9 cellular contexts compared by ENCODE assay signal in genomic region chr20:2840967-2841531, GRCh38. TPM values are rescaled to one million over a fixed set of nuclear protein-coding genes. Genes with fewer than 3 reads are reported as not detected.
DNase-seq lines count a peak whose midpoint lies in the region; ATAC-seq, FAIRE-seq and TF ChIP-seq lines count a peak whose summit lies in the region.
"Had no signal": no experiment of that assay in that cellular context is flagged by ENCODE, and none has a peak within 500 bp of the region (broad histone marks: within the 10 kb centered on the region; RNA-seq: fewer than 3 reads in every experiment).

No MANE protein-coding gene starts in this region.

- H3K9ac ChIP-seq in BLaER1 treated with 17β-estradiol and CSF1 and Interleukin-3, amounts not matched to agents 10 nM and 100 nM: peak overlapping the region; percentile 76 to 93 (median 88)
- H3K9ac ChIP-seq in GM12878 (ENCODE audit: control insufficient read depth, insufficient read depth, low read length): peak overlapping the region; percentile 82

- H3K79me2 ChIP-seq in GM12878 (ENCODE audit: control insufficient read depth, insufficient read depth, low read length): peaks cover 6% of the 10 kb centered on the region; the same call in 1 of the 2 replicates

- peaks cover 0 to 9% (median 0%) of the 10 kb centered on the region in 11 experiments; a peak in 4 of 22 replicates for H4K20me1 ChIP-seq in BLaER1 treated with 17β-estradiol and CSF1 and Interleukin-3, amounts not matched to agents 10 nM and 100 nM
- no peaks in the 10 kb centered on the region for H4K20me1 ChIP-seq in GM12878 (ENCODE audit: control insufficient read depth, insufficient read depth)

- RAD21 ChIA-PET in GM12878 (lab: Charles Lee; ENCODE audit: unreplicated experiment): no interaction called here

- SMC1A ChIA-PET in GM12878 (lab: Charles Lee; ENCODE audit: uncharacterized antibody, unreplicated experiment): no interaction called here

- H3K4me2 ChIP-seq in BLaER1 treated with 17β-estradiol and CSF1 and Interleukin-3, amounts not matched to agents 10 nM and 100 nM: peak overlapping the region; percentile 79 to 94 (median 91)
- peak overlapping the region; percentile 68 for H3K4me2 ChIP-seq in GM12878 (ENCODE audit: control insufficient read depth, insufficient read depth)

- 11% methylated on average over 32 of the region's 33 CpGs for WGBS in GM12878 (ENCODE audit: insufficient coverage, insufficient replicate concordance, low lambda C conversion rate, missing lambda C conversion rate)
- no CpG with 5 or more reads among the region's 33 CpGs for WGBS in iPS DF 6.9 (ENCODE audit: insufficient coverage, insufficient read length)

- peaks cover 39 to 48% (median 42%) of the 10 kb centered on the region in 10 experiments for H3K4me1 ChIP-seq in BLaER1 treated with 17β-estradiol and CSF1 and Interleukin-3, amounts not matched to agents 10 nM and 100 nM
- peaks cover 14% of the 10 kb centered on the region for H3K4me1 ChIP-seq in GM12878 (ENCODE audit: control insufficient read depth, insufficient read depth, low read length)
- H3K4me1 ChIP-seq in iPS DF 6.9 (ENCODE audit: control insufficient read depth, insufficient read depth, low read length): peaks cover 3% of the 10 kb centered on the region; the same call in 1 of the 2 replicates

- H3K9me3 ChIP-seq in BLaER1 treated with 17β-estradiol and CSF1 and Interleukin-3, amounts not matched to agents 10 nM and 100 nM (replicated peaks in 1 of 11): no peaks in the 10 kb centered on the region
- no peaks in the 10 kb centered on the region for H3K9me3 ChIP-seq in GM12878 (replicated peaks; ENCODE audit: control insufficient read depth, insufficient read depth, low read length)
- H3K9me3 ChIP-seq in iPS DF 6.9 (ENCODE audit: control insufficient read depth, insufficient read depth, low read length): no peaks in the 10 kb centered on the region

- CTCF ChIA-PET in GM12878 (lab: Yijun Ruan, JAX): interaction anchor here (0.7 kb wide), 1 partner anchor 271 kb away, joined by 3 read pairs; no protein-coding TSS in a partner anchor

- in situ Hi-C loops in GM12878 (cut with MboI): no loop called here

- TSS peak; percentile 81 for BruUV-seq in GM12878 (replicated peaks; lab: Mats Ljungman, UMichigan)

- H3K36me3 ChIP-seq in BLaER1 treated with 17β-estradiol and CSF1 and Interleukin-3, amounts not matched to agents 10 nM and 100 nM: peaks cover 0 to 13% (median 0%) of the 10 kb centered on the region in 11 experiments; a peak in 2 of 22 replicates
- H3K36me3 ChIP-seq in GM12878 (ENCODE audit: control insufficient read depth in 2 of 2, insufficient read depth in 2 of 2, low read length in 1 of 2): no peaks in the 10 kb centered on the region
- peaks cover 5% of the 10 kb centered on the region; the same call in 1 of the 2 replicates for H3K36me3 ChIP-seq in iPS DF 6.9 (ENCODE audit: control insufficient read depth, insufficient read depth, low read length)

- ATAC-seq in GM18873 (IDR thresholded peaks at IDR 0.05; ENCODE audit: low FRiP score, unreplicated experiment) (peak; percentile 27), HG03095 (IDR thresholded peaks at IDR 0.05; ENCODE audit: unreplicated experiment) (peak; percentile 18), GM12878 (peak; percentile 59)

- no peak for TF ChIP-seq EP300 in GM12878 (IDR thresholded peaks at IDR 0.05; ENCODE audit: borderline replicate concordance in 1 of 2, control insufficient read depth in 1 of 2, low read depth in 2 of 2, low read length in 2 of 2)

- H3K27me3 ChIP-seq in BLaER1 treated with 17β-estradiol and CSF1 and Interleukin-3, amounts not matched to agents 10 nM and 100 nM: no peaks in the 10 kb centered on the region
- H3K27me3 ChIP-seq in GM12878 (replicated peaks in 1 of 2; ENCODE audit: control insufficient read depth in 2 of 2, insufficient read depth in 2 of 2, low read length in 1 of 2) (no peaks in the 10 kb centered on the region), iPS DF 6.9 (ENCODE audit: control insufficient read depth, insufficient read depth, low read length) (no peaks in the 10 kb centered on the region; the same call in 1 of the 2 replicates)

- TF ChIP-seq POLR2A in GM12878 (IDR thresholded peaks at IDR 0.05; ENCODE audit: low read depth, low read length): no peak

- FAIRE-seq in GM12878 (lab: Jason Lieb, UNC): no peak

- H2AFZ ChIP-seq in GM12878 (ENCODE audit: control insufficient read depth, low read depth, low read length): peak overlapping the region; percentile 98

- TF ChIP-seq CTCF in GM12878 (IDR thresholded peaks at IDR 0.05 in 2 of 3, conservative IDR thresholded peaks at IDR 0.05 in 1 of 3; ENCODE audit: control insufficient read depth in 2 of 3, extremely low read depth in 1 of 3, insufficient read depth in 1 of 3, low read depth in 3 of 3, low read length in 3 of 3) (no peak), retinal pigment epithelial cell (conservative IDR thresholded peaks at IDR 0.05; ENCODE audit: low read depth, low read length) (no peak)

- H3K4me3 ChIP-seq in BLaER1 treated with 17β-estradiol and CSF1 and Interleukin-3, amounts not matched to agents 10 nM and 100 nM: peak overlapping the region; percentile 70 to 89 (median 80)
- H3K4me3 ChIP-seq in GM12878: peak overlapping the region; percentile 99
- peak overlapping the region; percentile 80; the same call in 1 of the 2 replicates for H3K4me3 ChIP-seq in iPS DF 6.9 (ENCODE audit: low read length)
- H3K4me3 ChIP-seq in retinal pigment epithelial cell (ENCODE audit: low read length): peak overlapping the region; percentile 86

- intact Hi-C loops in GM12878 (cut with micrococcal nuclease; ENCODE audit: unreplicated experiment): loop anchor here (5.0 kb wide), 1 partner anchor 71 kb away; no protein-coding TSS in a partner anchor

- DNase-seq in RPMI8226: peak; percentile 44
- DNase-seq in GM12878 (ENCODE audit: low read depth, low spot score): no peak
- DNase-seq in iPS DF 6.9 (ENCODE audit: low read depth, low spot score): no peak
- no peak for DNase-seq in retinal pigment epithelial cell (ENCODE audit: low read depth)
- no peak for DNase-seq in NCI-H2029 (lab: John Stamatoyannopoulos, UW)

- no peak for TF ChIP-seq RAD21 in GM12878 (IDR thresholded peaks at IDR 0.05; ENCODE audit: insufficient read depth, low read depth, low read length)

- POLR2A ChIA-PET in GM12878 (lab: Charles Lee): interaction anchor here (0.6 to 1.3 kb wide), 4 partner anchors 30 to 189 kb away, joined by 3 to 4 read pairs (median 4); partner anchors contain the start of gene PTPRA

- H3K27ac ChIP-seq in BLaER1 treated with 17β-estradiol and CSF1 and Interleukin-3, amounts not matched to agents 10 nM and 100 nM: peak overlapping the region; percentile 40 to 98 (median 93); a peak in 21 of 22 replicates
- H3K27ac ChIP-seq in GM12878 (ENCODE audit: control insufficient read depth, insufficient read depth): peak overlapping the region; percentile 64
- no peak overlapping the region for H3K27ac ChIP-seq in iPS DF 6.9 (ENCODE audit: low read length)

RNA-seq across cellular contexts. Expression of gene VPS16, which starts 0.5 kb away (rescaled TPM):
- 24.4 and 24.7 TPM in 2 replicates for total RNA-seq in GM12878 (2013; cell fraction: nucleolus; rRNA removed)
- 26.6 and 27.2 TPM in 2 replicates for total RNA-seq in GM12878 (2014; rRNA removed)
- 16.1 and 16.8 TPM in 2 replicates for total RNA-seq in GM12878 (2014; rRNA removed; fragmentation: Illumina TruSeq; extraction: Trizol)
- total RNA-seq in GM12878 (2021): 35.9 and 37.5 TPM in 2 replicates
- polyA plus RNA-seq in GM12878 (2011; ENCODE audit: low read depth): 15.1 TPM
- 15.6 and 29.9 TPM in 2 replicates for polyA plus RNA-seq in GM12878 (2011; rRNA removed)
- 32.6 and 42.1 TPM in 2 replicates for polyA plus RNA-seq in GM12878 (2011; cell fraction: cytosol; rRNA removed)
- 161 and 180 TPM in 2 replicates for polyA plus RNA-seq in GM12878 (2011; cell fraction: nucleus; rRNA removed)
- polyA plus RNA-seq in GM12878 (2012): 22.8 and 23.0 TPM in 2 replicates
- 9.5 and 18.1 TPM in 2 replicates for polyA plus RNA-seq in GM12878 (2014; fragmentation: Illumina TruSeq; extraction: Trizol)
- 10 to 100 TPM in 1 of 2 experiments, 1 to 10 TPM in 1; 8.4 to 19.4 TPM for polyA plus RNA-seq in GM12878 (2014; fragmentation: Nextera tagmentation; extraction: Ambion mirVana)
- 31.8 and 34.3 TPM in 2 replicates for polyA plus RNA-seq in GM12878 (2014; rRNA removed)
- 10 to 100 TPM; 26.3 to 26.5 TPM for polyA plus RNA-seq in GM12878 (2016; fragmentation: Nextera tagmentation; extraction: Ambion mirVana)
- polyA minus RNA-seq in GM12878 (2011; rRNA and poly(A)+ RNA removed): 31.6 and 44.2 TPM in 2 replicates
- polyA minus RNA-seq in GM12878 (2011; cell fraction: cytosol; rRNA and poly(A)+ RNA removed): 14.2 and 15.5 TPM in 2 replicates
- polyA minus RNA-seq in GM12878 (2011; cell fraction: nucleus; rRNA and poly(A)+ RNA removed): 34.2 and 39.6 TPM in 2 replicates

RNA-seq across cellular contexts. Expression of gene PCED1A, which starts 0.6 kb away (rescaled TPM):
- total RNA-seq in GM12878 (2013; cell fraction: nucleolus; rRNA removed): 46.9 and 56.1 TPM in 2 replicates
- total RNA-seq in GM12878 (2014; rRNA removed): 16.0 and 17.8 TPM in 2 replicates
- 9.1 and 9.5 TPM in 2 replicates for total RNA-seq in GM12878 (2014; rRNA removed; fragmentation: Illumina TruSeq; extraction: Trizol)
- 24.0 and 28.6 TPM in 2 replicates for total RNA-seq in GM12878 (2021)
- polyA plus RNA-seq in GM12878 (2011; ENCODE audit: low read depth): 11.6 TPM
- polyA plus RNA-seq in GM12878 (2011; rRNA removed): 9.1 and 18.8 TPM in 2 replicates
- polyA plus RNA-seq in GM12878 (2011; cell fraction: cytosol; rRNA removed): 20.9 and 28.3 TPM in 2 replicates
- polyA plus RNA-seq in GM12878 (2011; cell fraction: nucleus; rRNA removed): 114 and 156 TPM in 2 replicates
- 30.4 and 31.3 TPM in 2 replicates for polyA plus RNA-seq in GM12878 (2012)
- 3.9 and 11.3 TPM in 2 replicates for polyA plus RNA-seq in GM12878 (2014; fragmentation: Illumina TruSeq; extraction: Trizol)
- 10 to 100 TPM in 1 of 2 experiments, 1 to 10 TPM in 1; 4.5 to 12.7 TPM for polyA plus RNA-seq in GM12878 (2014; fragmentation: Nextera tagmentation; extraction: Ambion mirVana)
- polyA plus RNA-seq in GM12878 (2014; rRNA removed): 30.9 and 33.7 TPM in 2 replicates
- polyA plus RNA-seq in GM12878 (2016; fragmentation: Nextera tagmentation; extraction: Ambion mirVana): 10 to 100 TPM in 1 of 2 experiments, 1 to 10 TPM in 1; 7.0 to 11.2 TPM
- 4.1 and 6.3 TPM in 2 replicates for polyA minus RNA-seq in GM12878 (2011; rRNA and poly(A)+ RNA removed)
- polyA minus RNA-seq in GM12878 (2011; cell fraction: cytosol; rRNA and poly(A)+ RNA removed): 6.7 and 10.7 TPM in 2 replicates
- 16.2 and 19.4 TPM in 2 replicates for polyA minus RNA-seq in GM12878 (2011; cell fraction: nucleus; rRNA and poly(A)+ RNA removed)

RNA-seq across cellular contexts. Expression of gene TMEM239, which starts 24.9 kb away (rescaled TPM):
- not detected in 2 replicates for total RNA-seq in GM12878 (2013; cell fraction: nucleolus; rRNA removed)
- total RNA-seq in GM12878 (2014; rRNA removed) (not detected in 2 replicates), GM12878 (2014; rRNA removed; fragmentation: Illumina TruSeq; extraction: Trizol) (not detected in 2 replicates), GM12878 (2021) (not detected in 2 replicates)
- polyA plus RNA-seq in GM12878 (2011; ENCODE audit: low read depth): not detected
- polyA plus RNA-seq in GM12878 (2011; rRNA removed) (not detected in 2 replicates), GM12878 (2014; fragmentation: Illumina TruSeq; extraction: Trizol) (not detected in 2 replicates), GM12878 (2014; fragmentation: Nextera tagmentation; extraction: Ambion mirVana) (not detected), GM12878 (2014; rRNA removed) (not detected in 2 replicates), GM12878 (2016; fragmentation: Nextera tagmentation; extraction: Ambion mirVana) (not detected)
- not detected in 2 replicates for polyA plus RNA-seq in GM12878 (2011; cell fraction: cytosol; rRNA removed)
- not detected in 2 replicates for polyA plus RNA-seq in GM12878 (2011; cell fraction: nucleus; rRNA removed)
- polyA plus RNA-seq in GM12878 (2012): not detected in 2 replicates
- not detected in 2 replicates for polyA minus RNA-seq in GM12878 (2011; rRNA and poly(A)+ RNA removed)
- not detected in 2 replicates for polyA minus RNA-seq in GM12878 (2011; cell fraction: cytosol; rRNA and poly(A)+ RNA removed)
- not detected in 2 replicates for polyA minus RNA-seq in GM12878 (2011; cell fraction: nucleus; rRNA and poly(A)+ RNA removed)
- total RNA-seq: activated CD8-positive, alpha-beta memory T cell treated with anti-CD3 and anti-CD28 coated beads for 36 hours had no signal

RNA-seq across cellular contexts. Expression of gene C20orf141, which starts 26.3 kb away (rescaled TPM):
- not detected in 2 replicates for total RNA-seq in GM12878 (2013; cell fraction: nucleolus; rRNA removed)
- total RNA-seq in GM12878 (2014; rRNA removed) (not detected in 2 replicates), GM12878 (2014; rRNA removed; fragmentation: Illumina TruSeq; extraction: Trizol) (not detected in 2 replicates), GM12878 (2021) (not detected in 2 replicates)
- polyA plus RNA-seq in GM12878 (2011; ENCODE audit: low read depth): not detected
- polyA plus RNA-seq in GM12878 (2011; rRNA removed) (not detected in 2 replicates), GM12878 (2014; fragmentation: Illumina TruSeq; extraction: Trizol) (not detected in 2 replicates), GM12878 (2014; fragmentation: Nextera tagmentation; extraction: Ambion mirVana) (not detected), GM12878 (2014; rRNA removed) (not detected in 2 replicates), GM12878 (2016; fragmentation: Nextera tagmentation; extraction: Ambion mirVana) (not detected)
- not detected in 2 replicates for polyA plus RNA-seq in GM12878 (2011; cell fraction: cytosol; rRNA removed)
- not detected in 2 replicates for polyA plus RNA-seq in GM12878 (2011; cell fraction: nucleus; rRNA removed)
- polyA plus RNA-seq in GM12878 (2012): not detected in 2 replicates
- not detected in 2 replicates for polyA minus RNA-seq in GM12878 (2011; rRNA and poly(A)+ RNA removed)
- not detected in 2 replicates for polyA minus RNA-seq in GM12878 (2011; cell fraction: cytosol; rRNA and poly(A)+ RNA removed)
- not detected in 2 replicates for polyA minus RNA-seq in GM12878 (2011; cell fraction: nucleus; rRNA and poly(A)+ RNA removed)
- total RNA-seq: activated CD8-positive, alpha-beta memory T cell treated with anti-CD3 and anti-CD28 coated beads for 36 hours had no signal

RNA-seq across cellular contexts. Expression of gene PTPRA, which starts 32.2 kb away (rescaled TPM):
- total RNA-seq in GM12878 (2013; cell fraction: nucleolus; rRNA removed): 90.5 and 96.2 TPM in 2 replicates
- total RNA-seq in GM12878 (2014; rRNA removed) (33.6 and 34.3 TPM in 2 replicates), GM12878 (2014; rRNA removed; fragmentation: Illumina TruSeq; extraction: Trizol) (26.5 and 28.9 TPM in 2 replicates), GM12878 (2021) (39.3 and 40.2 TPM in 2 replicates)
- polyA plus RNA-seq in GM12878 (2011; ENCODE audit: low read depth): 18.7 TPM
- polyA plus RNA-seq in GM12878 (2011; rRNA removed) (61.9 and 75.7 TPM in 2 replicates), GM12878 (2014; fragmentation: Illumina TruSeq; extraction: Trizol) (62.1 and 71.5 TPM in 2 replicates), GM12878 (2014; fragmentation: Nextera tagmentation; extraction: Ambion mirVana) (1 to 10 TPM; 3.9 to 8.0 TPM), GM12878 (2014; rRNA removed) (34.9 and 36.0 TPM in 2 replicates), GM12878 (2016; fragmentation: Nextera tagmentation; extraction: Ambion mirVana) (10 to 100 TPM; 15.6 to 36.5 TPM)
- polyA plus RNA-seq in GM12878 (2011; cell fraction: cytosol; rRNA removed): 36.1 and 37.8 TPM in 2 replicates
- 48.7 and 58.2 TPM in 2 replicates for polyA plus RNA-seq in GM12878 (2011; cell fraction: nucleus; rRNA removed)
- polyA plus RNA-seq in GM12878 (2012): 22.9 and 28.1 TPM in 2 replicates
- 43.7 and 65.3 TPM in 2 replicates for polyA minus RNA-seq in GM12878 (2011; rRNA and poly(A)+ RNA removed)
- 15.0 and 20.7 TPM in 2 replicates for polyA minus RNA-seq in GM12878 (2011; cell fraction: cytosol; rRNA and poly(A)+ RNA removed)
- polyA minus RNA-seq in GM12878 (2011; cell fraction: nucleus; rRNA and poly(A)+ RNA removed): 19.7 and 23.9 TPM in 2 replicates
